25 cellular contexts compared by ENCODE assay signal in genomic region chr6:273441-274111, GRCh38. TPM values are rescaled to one million over a fixed set of nuclear protein-coding genes. Genes with fewer than 3 reads are reported as not detected.
DNase-seq lines count a peak whose midpoint lies in the region; ATAC-seq and TF ChIP-seq lines count a peak whose summit lies in the region.
"Had no signal": no experiment of that assay in that cellular context is flagged by ENCODE, and none has a peak within 500 bp of the region (broad histone marks: within the 10 kb centered on the region; RNA-seq: fewer than 3 reads in every experiment).

No MANE protein-coding gene starts in this region.

- H3K36me3 Mint-ChIP-seq in CD4-positive, CD25-positive, alpha-beta regulatory T cell, result no peaks in the 10 kb centered on the region

- H3K4me1 Mint-ChIP-seq in CD4-positive, CD25-positive, alpha-beta regulatory T cell, result peaks cover 27 to 37% (median 33%) of the 10 kb centered on the region in 4 donors
- H3K4me1 Mint-ChIP-seq: WTC11 had no signal

- H3K27me3 ChIP-seq in CD4-positive, CD25-positive, alpha-beta regulatory T cell (ENCODE audit: control insufficient read depth, insufficient read depth, low read length), result no peaks in the 10 kb centered on the region
- peaks cover 2% of the 10 kb centered on the region; the same call in 1 of the 2 replicates for H3K27me3 ChIP-seq in MG63
- no peaks in the 10 kb centered on the region for H3K27me3 ChIP-seq in left lung
- H3K27me3 ChIP-seq in sigmoid colon, result no peaks in the 10 kb centered on the region
- H3K27me3 ChIP-seq: BLaER1, brain microvascular endothelial cell had no signal

- peak overlapping the region in 2 of 3 donors; percentile 6 to 52 for H3K27ac Mint-ChIP-seq in CD4-positive, CD25-positive, alpha-beta regulatory T cell
- H3K27ac Mint-ChIP-seq: activated CD8-positive, alpha-beta memory T cell treated with anti-CD3 and anti-CD28 coated beads, Interleukin-2, amount 10 ng/mL, durations not matched to agents 7 days and 5 days; WTC11 had no signal

- intact Hi-C loops in left lung (cut with DNase I) (no loop called here), sigmoid colon (cut with DNase I) (no loop called here)

- H3K27ac ChIP-seq in CD4-positive, CD25-positive, alpha-beta regulatory T cell (ENCODE audit: insufficient read depth, low read length, poor library complexity, severe bottlenecking), result no peak overlapping the region
- H3K27ac ChIP-seq in left lung (no peak overlapping the region), sigmoid colon (no peak overlapping the region)
- H3K27ac ChIP-seq: BLaER1, brain microvascular endothelial cell, parathyroid adenoma, SJCRH30 had no signal

- peak overlapping the region in 1 of 4 donors; percentile 32 for H3K4me3 Mint-ChIP-seq in CD4-positive, CD25-positive, alpha-beta regulatory T cell
- H3K4me3 Mint-ChIP-seq: activated CD8-positive, alpha-beta memory T cell treated with anti-CD3 and anti-CD28 coated beads, Interleukin-2, amount 10 ng/mL, durations not matched to agents 7 days and 5 days; WTC11 had no signal

- TF ChIP-seq POLR2A in sigmoid colon (IDR thresholded peaks at IDR 0.05), result no peak

- H3K4me1 ChIP-seq in CD4-positive, CD25-positive, alpha-beta regulatory T cell (ENCODE audit: control insufficient read depth, insufficient read depth, low read length, poor library complexity, severe bottlenecking), result peaks cover 14% of the 10 kb centered on the region
- H3K4me1 ChIP-seq in left lung, result no peaks in the 10 kb centered on the region
- no peaks in the 10 kb centered on the region for H3K4me1 ChIP-seq in sigmoid colon
- H3K4me1 ChIP-seq: parathyroid adenoma, SJCRH30 had no signal

- in situ Hi-C loops in ACHN (cut with HindIII; ENCODE audit: low pct_ligation_motif_present, low pct_unique_long_range_greater_than_20kb, low sequenced_read_pairs), result no loop called here

- no peak for ATAC-seq in CD4-positive, CD25-positive, alpha-beta regulatory T cell (ENCODE audit: low read depth in 2 of 2)
- ATAC-seq in esophagus mucosa, result peak; percentile 70
- peak; percentile 31 for ATAC-seq in left lung
- ATAC-seq in GM18867 (IDR thresholded peaks at IDR 0.05; ENCODE audit: unreplicated experiment), result no peak
- ATAC-seq: activated CD8-positive, alpha-beta memory T cell treated with anti-CD3 and anti-CD28 coated beads, Interleukin-2, amount 10 ng/mL, durations not matched to agents 7 days and 5 days; stimulated activated naive CD8-positive, alpha-beta T cell treated with anti-CD3 and anti-CD28 coated beads, Interleukin-15, Interleukin-2, amounts not matched to agents 100 U/mL and 50 U/mL, for 24 hours; WTC11 had no signal

- no peak for TF ChIP-seq EP300 in sigmoid colon (IDR thresholded peaks at IDR 0.05)

- H3K4me3 ChIP-seq in CD4-positive, CD25-positive, alpha-beta regulatory T cell (ENCODE audit: low read depth, low read length), result no peak overlapping the region
- H3K4me3 ChIP-seq in MG63 (no peak overlapping the region), left lung (no peak overlapping the region), sigmoid colon (no peak overlapping the region)
- H3K4me3 ChIP-seq: BLaER1, SJCRH30 had no signal

- H3K9me3 ChIP-seq in CD4-positive, CD25-positive, alpha-beta regulatory T cell (ENCODE audit: control insufficient read depth in 2 of 2, low read length in 2 of 2), result no peaks in the 10 kb centered on the region
- H3K9me3 ChIP-seq in MG63 (no peaks in the 10 kb centered on the region), left lung (no peaks in the 10 kb centered on the region), sigmoid colon (no peaks in the 10 kb centered on the region)
- H3K9me3 ChIP-seq: BLaER1, SJCRH30 had no signal

- H3K27me3 Mint-ChIP-seq in CD4-positive, CD25-positive, alpha-beta regulatory T cell, result peaks cover 10% of the 10 kb centered on the region

- TF ChIP-seq CTCF in left lung (IDR thresholded peaks at IDR 0.05), result no peak
- no peak for TF ChIP-seq CTCF in sigmoid colon (IDR thresholded peaks at IDR 0.05)

- WGBS in sigmoid colon, 2 donors, result 32 to 48% methylated on average over 2 of the region's 2 CpGs

- no peak for DNase-seq in CD4-positive, CD25-positive, alpha-beta regulatory T cell
- DNase-seq in MG63 (peak; percentile 54), left lung (no peak), sigmoid colon (no peak), ACHN (no peak)
- DNase-seq: activated CD8-positive, alpha-beta memory T cell treated with anti-CD3 and anti-CD28 coated beads, Interleukin-2, amount 10 ng/mL, durations not matched to agents 7 days and 5 days; activated naive CD4-positive, alpha-beta T cell; activated T-cell treated with anti-CD3 and anti-CD28 coated beads, Interleukin-2, amount 50 U/mL, for 48 hours; brain microvascular endothelial cell; COR-L47; DMS53; effector memory CD4-positive, alpha-beta T cell; GDM1; glutamatergic neuron; NCI-H1105 treated with DMSO at 0.1 percent for 48 hours; NCI-H2081 treated with DMSO at 0.1 percent for 48 hours; NCI-H345; NCI-H748 treated with DMSO at 0.1 percent for 48 hours; SJCRH30; stimulated activated naive CD8-positive, alpha-beta T cell treated with anti-CD3 and anti-CD28 coated beads, Interleukin-15, Interleukin-2, amounts not matched to agents 100 U/mL and 50 U/mL, for 24 hours had no signal

- no peaks in the 10 kb centered on the region for H3K36me3 ChIP-seq in CD4-positive, CD25-positive, alpha-beta regulatory T cell (ENCODE audit: control insufficient read depth, insufficient read depth, low read length)
- H3K36me3 ChIP-seq in MG63 (no peaks in the 10 kb centered on the region), left lung (no peaks in the 10 kb centered on the region), sigmoid colon (no peaks in the 10 kb centered on the region)
- H3K36me3 ChIP-seq: BLaER1, brain microvascular endothelial cell, SJCRH30 had no signal

- H3K9me3 Mint-ChIP-seq in CD4-positive, CD25-positive, alpha-beta regulatory T cell, result peaks cover 0 to 14% (median 2%) of the 10 kb centered on the region in 7 donors

RNA-seq across cellular contexts. Expression of gene DUSP22, which starts 18.7 kb away (rescaled TPM):
- 46.6 TPM for total RNA-seq in CD4-positive, CD25-positive, alpha-beta regulatory T cell
- polyA plus RNA-seq in CD4-positive, CD25-positive, alpha-beta regulatory T cell, result 10 to 100 TPM; 45.5 to 48.5 (median 47.5) TPM
- 4.5 TPM in 2 replicates for total RNA-seq in MG63 (2014; rRNA removed; shearing (Covaris generic); ENCODE audit: low replicate concordance)
- 40.1 TPM for total RNA-seq in esophagus mucosa
- 10 to 100 TPM; 47.0 to 48.8 TPM for total RNA-seq in left lung
- 100 to 1,000 TPM in 1 of 4 donors, 10 to 100 TPM in 3; 55.6 to 113 (median 80.5) TPM for total RNA-seq in sigmoid colon
- 10 to 100 TPM; 15.7 to 35.3 (median 32.4) TPM for polyA plus RNA-seq in sigmoid colon

Comparison
In these comparisons a context has a peak if more than half of its experiments do, and no peak if none do; other contexts are left out.
1. ATAC-seq: peak in esophagus mucosa (single experiment) and left lung (single experiment); none in CD4-positive, CD25-positive, alpha-beta regulatory T cell (0 of 2) and GM18867 (single experiment).